ENCODE assay signal across 24 cellular contexts in the genomic region with DNA sequence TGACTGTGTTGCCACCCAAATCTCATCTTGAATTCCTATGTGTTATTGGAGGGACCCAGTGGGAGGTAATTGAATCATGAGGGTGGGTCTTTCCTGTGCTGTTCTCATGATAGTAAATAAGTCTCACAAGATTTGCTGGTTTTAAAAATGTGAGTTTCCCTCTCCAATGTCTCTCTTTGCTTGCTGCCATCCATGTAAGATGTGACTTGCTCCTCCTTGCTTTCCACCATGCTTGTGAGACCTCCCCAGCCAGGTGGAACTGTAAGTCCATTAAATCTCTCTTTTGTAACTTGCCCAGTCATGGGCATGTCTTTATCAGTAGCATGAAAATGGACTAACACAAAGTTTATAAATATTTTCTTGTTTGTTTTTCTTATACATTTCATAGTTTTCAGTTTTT.
A peak's percentile ranks its signal among the peaks of the same experiment; 100 is the strongest.
DNase-seq lines count a peak whose midpoint lies in the region; ATAC-seq, FAIRE-seq and TF ChIP-seq lines count a peak whose summit lies in the region.
"Had no signal": no experiment of that assay in that cellular context is flagged by ENCODE, and none has a peak within 500 bp of the region (broad histone marks: within the 10 kb centered on the region; RNA-seq: fewer than 3 reads in every experiment).

No MANE protein-coding gene starts in this region.

- H3K4me1 ChIP-seq in HepG2 (ENCODE audit: insufficient read depth, low read length) (no peaks in the 10 kb centered on the region), right lobe of liver (no peaks in the 10 kb centered on the region), IMR-90 (ENCODE audit: control insufficient read depth, insufficient read depth, low read length) (peaks cover 5% of the 10 kb centered on the region), endothelial cell of umbilical vein (ENCODE audit: control insufficient read depth, extremely low read depth, insufficient read depth, low read length) (peaks cover 8% of the 10 kb centered on the region), esophagus squamous epithelium (no peaks in the 10 kb centered on the region)
- H3K4me1 ChIP-seq: BE2C, BLaER1 had no signal

- no peak for FAIRE-seq in HepG2 (lab: Jason Lieb, UNC)
- FAIRE-seq in endothelial cell of umbilical vein (lab: Jason Lieb, UNC) = peak; percentile 46
- no peak for FAIRE-seq in HTR-8/SVneo (lab: Jason Lieb, UNC)
- FAIRE-seq: A204.1, GM12891, GM19239 had no signal

- peak overlapping the region; percentile 65; the same call in 1 of the 2 replicates for H2BK120ac ChIP-seq in IMR-90 (ENCODE audit: low read depth, low read length)

- H3K9me3 ChIP-seq in HepG2 (ENCODE audit: low read length) (peaks cover 42% of the 10 kb centered on the region), right lobe of liver (no peaks in the 10 kb centered on the region), IMR-90 (ENCODE audit: control insufficient read depth, insufficient read depth, low read length) (peaks cover 14% of the 10 kb centered on the region), endothelial cell of umbilical vein (replicated peaks; ENCODE audit: control insufficient read depth, insufficient read depth, low read length) (no peaks in the 10 kb centered on the region), esophagus squamous epithelium (peaks cover 0 to 17% (median 6%) of the 10 kb centered on the region in 3 donors)

- H3K4me3 ChIP-seq in HepG2 (replicated peaks in 1 of 3; ENCODE audit: insufficient read depth in 1 of 3, low read depth in 2 of 3, low read length in 3 of 3) = no peak overlapping the region
- H3K4me3 ChIP-seq in right lobe of liver = no peak overlapping the region
- no peak overlapping the region for H3K4me3 ChIP-seq in IMR-90 (ENCODE audit: insufficient read depth, low read depth, low read length)
- H3K4me3 ChIP-seq in endothelial cell of umbilical vein (replicated peaks in 1 of 3; ENCODE audit: insufficient read depth in 1 of 3, low read depth in 1 of 3, low read length in 3 of 3) = no peak overlapping the region
- H3K4me3 ChIP-seq in esophagus squamous epithelium = no peak overlapping the region
- H3K4me3 ChIP-seq: BLaER1 had no signal

- H2BK20ac ChIP-seq in IMR-90 (ENCODE audit: low read depth, low read length) = peak overlapping the region; percentile 39; the same call in 1 of the 2 replicates

- H4K20me1 ChIP-seq in HepG2 (ENCODE audit: insufficient read depth, low read length) (no peaks in the 10 kb centered on the region), IMR-90 (ENCODE audit: insufficient read depth, low read length) (no peaks in the 10 kb centered on the region), endothelial cell of umbilical vein (replicated peaks; ENCODE audit: control insufficient read depth, extremely low read depth, insufficient read depth, low read length) (no peaks in the 10 kb centered on the region)
- H4K20me1 ChIP-seq: BLaER1 had no signal

- H3K27me3 ChIP-seq in HepG2 (ENCODE audit: control insufficient read depth in 1 of 2, insufficient read depth in 2 of 2, low read length in 2 of 2) (no peaks in the 10 kb centered on the region), right lobe of liver (no peaks in the 10 kb centered on the region), IMR-90 (ENCODE audit: control insufficient read depth, insufficient read depth, low read length) (no peaks in the 10 kb centered on the region), endothelial cell of umbilical vein (ENCODE audit: control insufficient read depth in 2 of 2, insufficient read depth in 2 of 2, low read length in 2 of 2) (no peaks in the 10 kb centered on the region), esophagus squamous epithelium (no peaks in the 10 kb centered on the region)
- H3K27me3 ChIP-seq: BE2C, BLaER1 had no signal

- no peak overlapping the region for H3K27ac ChIP-seq in HepG2 (ENCODE audit: extremely low read length, insufficient read depth, low read length)
- H3K27ac ChIP-seq in right lobe of liver = no peak overlapping the region
- no peak overlapping the region for H3K27ac ChIP-seq in IMR-90 (ENCODE audit: insufficient read depth, low read length)
- no peak overlapping the region for H3K27ac ChIP-seq in endothelial cell of umbilical vein (ENCODE audit: insufficient read depth, low read depth, low read length)
- no peak overlapping the region for H3K27ac ChIP-seq in esophagus squamous epithelium
- H3K27ac ChIP-seq: BLaER1 had no signal

- H3K79me1 ChIP-seq in IMR-90 (ENCODE audit: low read depth in 1 of 2, low read length in 2 of 2) = no peaks in the 10 kb centered on the region

- no peak overlapping the region for H3K4me2 ChIP-seq in HepG2 (ENCODE audit: low read depth, low read length)
- H3K4me2 ChIP-seq in IMR-90 (ENCODE audit: low read depth, low read length) = no peak overlapping the region
- no peak overlapping the region for H3K4me2 ChIP-seq in endothelial cell of umbilical vein (ENCODE audit: insufficient read depth, low read length)
- H3K4me2 ChIP-seq: BLaER1 had no signal

- no peak overlapping the region for H3K56ac ChIP-seq in IMR-90 (ENCODE audit: extremely low read depth, insufficient read depth, low read length)

- H3K9ac ChIP-seq in HepG2 (ENCODE audit: insufficient read depth, low read depth, low read length) (no peak overlapping the region), IMR-90 (ENCODE audit: low read depth, low read length) (no peak overlapping the region), endothelial cell of umbilical vein (replicated peaks; ENCODE audit: extremely low read depth, insufficient read depth, low read length) (no peak overlapping the region)
- H3K9ac ChIP-seq: BLaER1 had no signal

- CTCF ChIA-PET in HepG2 (lab: Yijun Ruan, JAX; ENCODE audit: low intra/inter-chr PET ratio, low total read pairs) (no interaction called here), IMR-90 (lab: Yijun Ruan, JAX) (no interaction called here), endothelial cell of umbilical vein (lab: Charles Lee) (no interaction called here)

- ATAC-seq in HepG2 (no peak), right lobe of liver (no peak), IMR-90 (ENCODE audit: low read depth) (no peak)

- H3K14ac ChIP-seq in IMR-90 (replicated peaks; ENCODE audit: low read depth, low read length) = no peak overlapping the region

- no TSS peak for BruUV-seq in HepG2 (replicated peaks; lab: Mats Ljungman, UMichigan)
- BruUV-seq in IMR-90 (replicated peaks; lab: Mats Ljungman, UMichigan) = no TSS peak
- no TSS peak for BruUV-seq in endothelial cell of umbilical vein (replicated peaks; lab: Mats Ljungman, UMichigan)

- no peak overlapping the region for H4K8ac ChIP-seq in IMR-90 (ENCODE audit: low read depth in 2 of 2, low read length in 2 of 2)

- H3K36me3 ChIP-seq in HepG2 (replicated peaks in 1 of 2; ENCODE audit: control insufficient read depth in 1 of 2, insufficient read depth in 2 of 2, low read length in 2 of 2) (no peaks in the 10 kb centered on the region), right lobe of liver (no peaks in the 10 kb centered on the region), IMR-90 (ENCODE audit: control insufficient read depth, insufficient read depth, low read length) (no peaks in the 10 kb centered on the region), endothelial cell of umbilical vein (ENCODE audit: control insufficient read depth in 2 of 2, extremely low read depth in 1 of 2, insufficient read depth in 2 of 2, low read length in 2 of 2) (no peaks in the 10 kb centered on the region), esophagus squamous epithelium (no peaks in the 10 kb centered on the region)
- H3K36me3 ChIP-seq: BE2C, BLaER1 had no signal

- in situ Hi-C loops in HepG2 (cut with HindIII; ENCODE audit: extremely low pct_ligation_motif_present, low pct_unique_long_range_greater_than_20kb) = no loop called here
- in situ Hi-C loops in IMR-90 (cut with MboI; ENCODE audit: low sequenced_read_pairs) = no loop called here

- H3K9me1 ChIP-seq in IMR-90 (ENCODE audit: insufficient read depth, low read length) (no peaks in the 10 kb centered on the region), endothelial cell of umbilical vein (replicated peaks; ENCODE audit: control insufficient read depth, extremely low read depth, insufficient read depth, low read length) (no peaks in the 10 kb centered on the region)

- TF ChIP-seq EP300 in HepG2 (IDR thresholded peaks at IDR 0.05; ENCODE audit: low read depth in 2 of 2, low read length in 2 of 2) (no peak), HepG2 (CRISPR knock-in tag; IDR thresholded peaks at IDR 0.05; ENCODE audit: borderline replicate concordance) (no peak)

- H3K4ac ChIP-seq in IMR-90 (ENCODE audit: low read depth, low read length) = peak overlapping the region; percentile 53; the same call in 1 of the 2 replicates

- DNase-seq in HepG2 (ENCODE audit: low spot score) (no peak), right lobe of liver (no peak), IMR-90 (no peak), endothelial cell of umbilical vein (ENCODE audit: low read depth, low spot score) (no peak), DMS79 (lab: John Stamatoyannopoulos, UW) (no peak), HTR-8/SVneo (ENCODE audit: insufficient read length, low spot score) (no peak), esophagus squamous epithelium (lab: John Stamatoyannopoulos, UW) (no peak)
- DNase-seq: 8988T; ACHN; BE2C; C1 segment of cervical spinal cord; CD4-positive, alpha-beta memory T cell; CD4-positive, CD25-positive, alpha-beta regulatory T cell; CD8-positive, alpha-beta memory T cell; COR-L47; DMS 273 treated with DMSO at 0.1 percent for 48 hours; DMS153; DMS53; DMS79 treated with DMSO at 0.1 percent for 48 hours; GF-D8 had no signal

- POLR2A ChIA-PET in HepG2 (lab: Yijun Ruan, JAX) = no interaction called here
- POLR2A ChIA-PET in IMR-90 (lab: Charles Lee; ENCODE audit: unreplicated experiment) = no interaction called here
- POLR2A ChIA-PET in endothelial cell of umbilical vein (lab: Charles Lee) = no interaction called here

- H4K5ac ChIP-seq in IMR-90 (ENCODE audit: low read depth, low read length) = no peak overlapping the region

- no peak overlapping the region for H2AK9ac ChIP-seq in IMR-90 (replicated peaks; ENCODE audit: low read depth, low read length, poor library complexity)

- intact Hi-C loops in HepG2 (cut with micrococcal nuclease; ENCODE audit: unreplicated experiment) (no loop called here), right lobe of liver (cut with DNase I) (no loop called here), IMR-90 (cut with micrococcal nuclease) (no loop called here), endothelial cell of umbilical vein (cut with micrococcal nuclease) (no loop called here), esophagus squamous epithelium (cut with DNase I) (no loop called here)

- TF ChIP-seq RAD21 in HepG2 (CRISPR knock-in tag; IDR thresholded peaks at IDR 0.05) (no peak), IMR-90 (IDR thresholded peaks at IDR 0.05; ENCODE audit: low read length) (no peak)

- H4K91ac ChIP-seq in IMR-90 (ENCODE audit: insufficient read depth, low read depth, low read length) = no peak overlapping the region; the same call in 1 of the 2 replicates

- TF ChIP-seq CTCF in HepG2 (CRISPR knock-in tag; IDR thresholded peaks at IDR 0.05) (no peak), right lobe of liver (IDR thresholded peaks at IDR 0.05) (no peak), IMR-90 (conservative IDR thresholded peaks at IDR 0.05; ENCODE audit: low read depth, low read length) (no peak), endothelial cell of umbilical vein (IDR thresholded peaks at IDR 0.05; ENCODE audit: extremely low read depth in 1 of 2, insufficient read depth in 1 of 2, low read depth in 1 of 2, low read length in 2 of 2) (no peak), esophagus squamous epithelium (IDR thresholded peaks at IDR 0.05) (no peak)

- peak overlapping the region; percentile 74; the same call in 1 of the 3 replicates for H2BK15ac ChIP-seq in IMR-90 (ENCODE audit: low read depth, low read length)

- TF ChIP-seq POLR2A in HepG2 (IDR thresholded peaks at IDR 0.05; ENCODE audit: insufficient read depth in 1 of 2, low read depth in 2 of 2, low read length in 2 of 2) (no peak), right lobe of liver (IDR thresholded peaks at IDR 0.05) (no peak), IMR-90 (IDR thresholded peaks at IDR 0.05; ENCODE audit: low read depth, low read length) (no peak), endothelial cell of umbilical vein (IDR thresholded peaks at IDR 0.05; ENCODE audit: low read depth, low read length) (no peak), esophagus squamous epithelium (IDR thresholded peaks at IDR 0.05) (no peak)

- H3K79me2 ChIP-seq in HepG2 (ENCODE audit: insufficient read depth, low read length) (no peaks in the 10 kb centered on the region), endothelial cell of umbilical vein (ENCODE audit: control insufficient read depth, insufficient read depth, low read length) (no peaks in the 10 kb centered on the region)

- dilution Hi-C loops in IMR-90 (cut with HindIII; ENCODE audit: low sequenced_read_pairs, unreplicated experiment) (no loop called here), endothelial cell of umbilical vein (cut with MboI; ENCODE audit: extremely low pct_ligation_motif_present, low sequenced_read_pairs) (no loop called here)

- no peak overlapping the region for H2BK5ac ChIP-seq in IMR-90 (ENCODE audit: low read depth, low read length, poor library complexity, severe bottlenecking)

- H3K18ac ChIP-seq in IMR-90 (ENCODE audit: low read depth, low read length) = no peak overlapping the region; the same call in 1 of the 2 replicates

- no peak overlapping the region for H2AK5ac ChIP-seq in IMR-90 (ENCODE audit: low read depth, low read length)

- H2AFZ ChIP-seq in HepG2 (ENCODE audit: low read length) (no peak overlapping the region), IMR-90 (replicated peaks; ENCODE audit: low read length, poor library complexity) (no peak overlapping the region), endothelial cell of umbilical vein (ENCODE audit: low read depth, low read length) (no peak overlapping the region)

- H3K23ac ChIP-seq in IMR-90 (ENCODE audit: low read depth, low read length) = no peak overlapping the region
